Comparison of ENCODE assay signal across 15 cellular contexts in the genomic region with DNA sequence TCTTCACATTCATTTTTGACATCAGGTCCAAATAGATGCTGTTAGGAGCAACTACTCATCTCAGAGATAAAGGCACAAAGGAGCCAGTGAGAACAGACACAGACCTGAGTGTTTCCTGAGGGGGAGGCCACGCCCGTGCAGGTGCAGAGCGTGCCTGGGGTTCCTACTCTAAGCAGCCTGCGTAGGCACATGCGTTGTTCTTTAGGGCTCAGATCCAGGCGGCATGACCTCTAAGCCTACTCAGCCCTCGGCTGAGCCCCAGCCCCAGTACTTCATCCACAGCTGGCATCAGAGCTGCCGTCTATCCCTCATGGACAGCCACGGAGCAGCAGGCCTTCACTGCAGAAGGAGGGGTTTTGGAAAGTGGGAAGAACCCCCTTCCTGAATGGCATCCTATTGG.
"Had no signal": no experiment of that assay in that cellular context is flagged by ENCODE, and none has a peak within 500 bp of the region (broad histone marks: within the 10 kb centered on the region; RNA-seq: fewer than 3 reads in every experiment).

No MANE protein-coding gene starts in this region.

- H3K4me1 ChIP-seq: psoas muscle had no signal

- H3K36me3 ChIP-seq: esophagus squamous epithelium, heart left ventricle, thyroid gland had no signal

- H3K27me3 Mint-ChIP-seq: brain had no signal

- H3K36me3 Mint-ChIP-seq: WTC11 had no signal

- ATAC-seq: heart left ventricle, psoas muscle, WTC11 had no signal

- H3K4me3 ChIP-seq: esophagus squamous epithelium, heart left ventricle, psoas muscle, thyroid gland had no signal

- FAIRE-seq: urothelium cell line had no signal

- DNase-seq: activated CD4-positive, alpha-beta T cell treated with anti-CD3 and anti-CD28 coated beads, Interleukin-2, amount 10 ng/mL, durations not matched to agents 24 days and 14 days; activated naive CD4-positive, alpha-beta T cell treated with anti-CD3 and anti-CD28 coated beads, Interleukin-2, amount 50 U/mL, for 16 hours; amniotic stem cell; dermis blood vessel endothelial cell; esophagus squamous epithelium; foreskin fibroblast; naive B cell; occipital lobe; psoas muscle; stimulated activated CD4-positive, alpha-beta T cell treated with anti-CD3 and anti-CD28 coated beads, Interleukin-4, amount 100 ng/mL, for 4 hours; thyroid gland had no signal

- H3K4me3 Mint-ChIP-seq: brain, WTC11 had no signal

- H3K4me1 Mint-ChIP-seq: WTC11 had no signal

- H3K9me3 Mint-ChIP-seq: activated CD4-positive, alpha-beta T cell treated with anti-CD3 and anti-CD28 coated beads, Interleukin-2, amount 10 ng/mL, durations not matched to agents 24 days and 14 days; brain; WTC11 had no signal

- H3K27me3 ChIP-seq: heart left ventricle, thyroid gland had no signal

- H3K9me3 ChIP-seq: esophagus squamous epithelium, heart left ventricle, psoas muscle, thyroid gland had no signal

- H3K27ac ChIP-seq: esophagus squamous epithelium, heart left ventricle, psoas muscle, thyroid gland had no signal

- H3K27ac Mint-ChIP-seq: naive B cell, WTC11 had no signal
